In the genomic region with DNA sequence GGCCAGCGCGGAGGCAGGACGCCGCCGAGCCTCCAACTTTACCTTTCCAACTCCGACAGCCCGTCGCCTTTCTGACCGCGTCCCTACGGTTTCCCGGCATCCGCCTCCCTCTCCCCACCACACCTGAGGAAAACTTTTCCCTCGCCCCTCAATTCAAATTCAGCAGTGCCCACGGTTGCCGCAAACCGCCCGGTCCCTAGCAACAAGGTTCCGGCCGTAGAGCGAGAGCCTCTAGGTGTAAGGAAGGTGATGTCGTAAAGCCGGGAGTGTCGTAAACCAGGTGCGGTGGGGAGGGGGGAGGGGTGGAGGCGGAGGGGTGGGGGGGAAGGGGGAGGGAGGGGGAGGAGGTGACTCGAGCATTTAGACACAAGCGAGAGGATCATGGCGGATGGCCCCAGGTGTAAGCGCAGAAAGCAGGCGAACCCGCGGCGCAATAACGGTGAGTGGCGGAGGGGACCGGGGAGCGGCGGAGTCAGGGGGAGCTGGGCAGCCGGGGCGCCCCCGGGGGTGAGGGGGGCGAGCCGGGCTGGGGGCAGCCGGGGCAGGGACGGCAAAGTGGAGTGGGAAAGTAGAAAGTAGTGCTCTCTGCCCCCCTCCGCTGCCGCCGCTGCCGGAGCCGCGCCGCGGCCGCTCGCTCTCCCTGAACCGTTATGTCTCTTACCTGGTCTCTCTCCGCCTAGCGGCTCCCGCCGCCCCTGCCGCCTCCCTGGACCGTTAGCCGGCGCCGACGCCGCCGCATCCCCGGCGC, we compare ENCODE assay signal across 8 cellular contexts. TPM values are rescaled to one million over a fixed set of nuclear protein-coding genes. Genes with fewer than 3 reads are reported as not detected.
DNase-seq lines count a peak whose midpoint lies in the region; ATAC-seq and TF ChIP-seq lines count a peak whose summit lies in the region.

Gene ZEB1 (plus strand): TSS at position 363 of the 748 bp plus-strand sequence. CDS start 19 bp downstream, at position 382.

- intact Hi-C loops in stomach (cut with DNase I; ENCODE audit: low total_unique reads): no loop called here

- H3K9ac ChIP-seq in neural cell (ENCODE audit: low read length): peak within 1 kb of the TSS; percentile 75

- H3K4me3 ChIP-seq in neural cell (ENCODE audit: low read length): peak within 1 kb of the TSS; percentile 91
- H3K4me3 ChIP-seq in stomach: peak within 1 kb of the TSS; percentile 78 to 89 (median 86)

- TF ChIP-seq POLR2A in stomach (IDR thresholded peaks at IDR 0.05): no peak

- H3K9me3 ChIP-seq in KOPT-K1 (ENCODE audit: insufficient read depth, low read length, poor library complexity, severe bottlenecking): no peaks in the 10 kb centered on the region
- H3K9me3 ChIP-seq in neural cell (ENCODE audit: low read length): no peaks in the 10 kb centered on the region
- H3K9me3 ChIP-seq in stomach: no peaks in the 10 kb centered on the region

- H3K79me2 ChIP-seq in neural cell (replicated peaks; ENCODE audit: insufficient read depth, low read length): peaks cover 40% of the 10 kb centered on the region

- WGBS in stomach, 5 donors: 0 to 2% (median 0%) methylated on average over 50 to 70 of the region's 71 CpGs

- peak within 1 kb of the TSS; percentile 89 for H3K4me2 ChIP-seq in neural cell (ENCODE audit: low read length)

- H3K36me3 ChIP-seq in KOPT-K1 (ENCODE audit: insufficient read depth, low read length) (no peaks in the 10 kb centered on the region), neural cell (ENCODE audit: insufficient read depth, low read length) (no peaks in the 10 kb centered on the region), stomach (no peaks in the 10 kb centered on the region)

- H3K27ac ChIP-seq in KOPT-K1 (ENCODE audit: low read depth, low read length, poor library complexity, severe bottlenecking) (peak within 1 kb of the TSS; percentile 99), neural cell (ENCODE audit: low read length) (peak within 1 kb of the TSS; percentile 68), stomach (peak within 1 kb of the TSS; percentile 91 to 99 (median 93))

- peak; percentile 88 for DNase-seq in DMS79 treated with DMSO at 0.1 percent for 48 hours (lab: John Stamatoyannopoulos, UW)
- DNase-seq in RPMI7951 (ENCODE audit: low read depth): peak; percentile 94
- peak; percentile 87 for DNase-seq in activated T-helper 9 cell treated with anti-CD3 and anti-CD28 coated beads, Interleukin-2, amount 50 U/mL, for 16 hours (ENCODE audit: low read depth)
- DNase-seq in fibroblast of the conjunctiva (ENCODE audit: low read depth): peak; percentile 88
- DNase-seq in stomach: peak; percentile 85

- H3F3A ChIP-seq in neural cell (ENCODE audit: insufficient read depth, low read length, poor library complexity, severe bottlenecking): peaks cover 2% of the 10 kb centered on the region

- H4K20me1 ChIP-seq in neural cell (ENCODE audit: insufficient read depth): no peaks in the 10 kb centered on the region

- H2AFZ ChIP-seq in neural cell (ENCODE audit: low read depth, low read length): peak within 1 kb of the TSS; percentile 97

- peaks cover 0 to 44% (median 33%) of the 10 kb centered on the region in 4 donors for H3K4me1 ChIP-seq in stomach

- peak; percentile 11 for TF ChIP-seq RAD21 in neural cell (conservative IDR thresholded peaks at IDR 0.05)

- H3K27me3 ChIP-seq in neural cell (ENCODE audit: insufficient read depth, low read depth, low read length) (no peaks in the 10 kb centered on the region), stomach (peaks cover 0 to 26% (median 15%) of the 10 kb centered on the region in 3 donors)

- ATAC-seq in GM21723 (IDR thresholded peaks at IDR 0.05; ENCODE audit: unreplicated experiment): peak; percentile 40

- TF ChIP-seq EP300 in neural cell (conservative IDR thresholded peaks at IDR 0.05; ENCODE audit: poor library complexity, severe bottlenecking) (no peak), stomach (IDR thresholded peaks at IDR 0.05) (no peak)

- H3K9me2 ChIP-seq in neural cell (ENCODE audit: insufficient read depth, low read length): no peaks in the 10 kb centered on the region

- TF ChIP-seq CTCF in neural cell (IDR thresholded peaks at IDR 0.05; ENCODE audit: poor library complexity, severe bottlenecking) (peak; percentile 47), stomach (IDR thresholded peaks at IDR 0.05) (peak in 4 of 7 experiments; percentile 33 to 57 (median 45))

TF ChIP-seq in neural cell, 6 proteins besides CTCF, POLR2A, EP300 and RAD21:
- TF ChIP-seq SMC3 (conservative IDR thresholded peaks at IDR 0.05; ENCODE audit: poor library complexity) (peak; percentile 54), REST (IDR thresholded peaks at IDR 0.05; ENCODE audit: borderline replicate concordance) (no peak), MXI1 (conservative IDR thresholded peaks at IDR 0.05; ENCODE audit: poor library complexity, severe bottlenecking) (peak; percentile 58), EZH2 (IDR thresholded peaks at IDR 0.05; ENCODE audit: borderline replicate concordance, insufficient read depth, low read length, poor library complexity, severe bottlenecking) (no peak), POLR2AphosphoS5 (IDR thresholded peaks at IDR 0.05) (peak; percentile 82), TAF1 (IDR thresholded peaks at IDR 0.05; ENCODE audit: low read depth) (peak; percentile 63)

RNA-seq across cellular contexts. Expression of gene ZEB1, which starts in this region (rescaled TPM):
- total RNA-seq in RPMI7951 (2014; rRNA removed; shearing (Covaris generic)): 82.7 and 99.4 TPM in 2 replicates
- 15.6 and 18.0 TPM in 2 replicates for polyA plus RNA-seq in neural cell
- polyA minus RNA-seq in neural cell: 84.7 and 101 TPM in 2 replicates
- 100 to 1,000 TPM in 2 of 5 donors, 10 to 100 TPM in 3; 17.1 to 187 (median 82.9) TPM for total RNA-seq in stomach
- 10 to 100 TPM in 2 of 3 donors, 1 to 10 TPM in 1; 7.6 to 31.2 (median 30.9) TPM for polyA plus RNA-seq in stomach

Comparison
In these comparisons a context has a peak if more than half of its experiments do, and no peak if none do; other contexts are left out.
1. Peak in every context shown above with its lines: DNase-seq, ATAC-seq, H3K4me3 ChIP-seq and H3K27ac ChIP-seq.